8 cellular contexts compared by ENCODE assay signal in genomic region chr17:75845058-75845711, GRCh38. TPM values are rescaled to one million over a fixed set of nuclear protein-coding genes. Genes with fewer than 3 reads are reported as not detected.
DNase-seq lines count a peak whose midpoint lies in the region; ATAC-seq, FAIRE-seq and TF ChIP-seq lines count a peak whose summit lies in the region.

No MANE protein-coding gene starts in this region.

- no peak overlapping the region for H3K4me3 ChIP-seq in fibroblast of pulmonary artery (replicated peaks; ENCODE audit: low read depth, low read length)

- H3K4me1 Mint-ChIP-seq in neural crest cell: peaks cover 9% of the 10 kb centered on the region

- DNase-seq in CD1c-positive myeloid dendritic cell (ENCODE audit: extremely low spot score): peak; percentile 85
- DNase-seq in NOMO-1 treated with dmso at 0.1 percent for 144 hours (lab: John Stamatoyannopoulos, UW; ENCODE audit: unreplicated experiment): peak; percentile 35
- peak; percentile 83 to 86 for DNase-seq in activated T-cell treated with anti-CD3 and anti-CD28 coated beads, Interleukin-2, amount 50 U/mL, for 48 hours
- DNase-seq in fibroblast of pulmonary artery (ENCODE audit: low read depth): peak; percentile 60
- DNase-seq in neural crest cell (ENCODE audit: low read depth, low spot score): peak; percentile 66
- DNase-seq in urothelium cell line (ENCODE audit: low spot score): peak; percentile 92

- peak; percentile 76 for ATAC-seq in GM19025 (IDR thresholded peaks at IDR 0.05; ENCODE audit: low read depth, unreplicated experiment)
- ATAC-seq in HG03175 (IDR thresholded peaks at IDR 0.05; ENCODE audit: unreplicated experiment): peak; percentile 71

- H3K4me3 Mint-ChIP-seq in neural crest cell: peak overlapping the region; percentile 38

- H3K36me3 Mint-ChIP-seq in neural crest cell (ENCODE audit: low read depth): peaks cover 3% of the 10 kb centered on the region

- H3K27me3 Mint-ChIP-seq in neural crest cell (ENCODE audit: low read depth): no peaks in the 10 kb centered on the region

- no peak overlapping the region for H3K27ac Mint-ChIP-seq in neural crest cell (ENCODE audit: unreplicated experiment)

- TF ChIP-seq CTCF in fibroblast of pulmonary artery (IDR thresholded peaks at IDR 0.05; ENCODE audit: low read length, missing control alignments) (peak; percentile 66), neural crest cell (conservative IDR thresholded peaks at IDR 0.05) (peak; percentile 70)

- FAIRE-seq in urothelium cell line (lab: Jason Lieb, UNC): peak; percentile 83

- H3K9me3 Mint-ChIP-seq in neural crest cell: no peaks in the 10 kb centered on the region

RNA-seq across cellular contexts. Expression of gene UNC13D, which starts 1.0 kb away (rescaled TPM):
- 1.1 and 3.1 TPM in 2 replicates for total RNA-seq in neural crest cell

RNA-seq across cellular contexts. Expression of gene WBP2, which starts 9.9 kb away (rescaled TPM):
- total RNA-seq in neural crest cell: 49.3 and 53.3 TPM in 2 replicates

RNA-seq across cellular contexts. Expression of gene TRIM47, which starts 33.2 kb away (rescaled TPM):
- 0.91 and 1.9 TPM in 2 replicates for total RNA-seq in neural crest cell

RNA-seq across cellular contexts. Expression of gene TRIM65, which starts 51.6 kb away (rescaled TPM):
- total RNA-seq in neural crest cell: 23.3 and 27.4 TPM in 2 replicates

RNA-seq across cellular contexts. Expression of gene MRPL38, which starts 59.5 kb away (rescaled TPM):
- 111 and 115 TPM in 2 replicates for total RNA-seq in neural crest cell

Comparison
In these comparisons a context has a peak if more than half of its experiments do, and no peak if none do; other contexts are left out.
1. DNase-seq: peak in every context shown above with its lines; median percentile 92 in urothelium cell line; 85 in CD1c-positive myeloid dendritic cell; 84 in activated T-cell treated with anti-CD3 and anti-CD28 coated beads, Interleukin-2, amount 50 U/mL, for 48 hours; 66 in neural crest cell; 60 in fibroblast of pulmonary artery; 35 in NOMO-1 treated with dmso at 0.1 percent for 144 hours.